8 cellular contexts compared by ENCODE assay signal in genomic region chr19:17762505-17763229, GRCh38. TPM values are rescaled to one million over a fixed set of nuclear protein-coding genes. Genes with fewer than 3 reads are reported as not detected.
DNase-seq lines count a peak whose midpoint lies in the region; ATAC-seq lines count a peak whose summit lies in the region.

No MANE protein-coding gene starts in this region.

- H3K9me3 ChIP-seq in SJSA1 (replicated peaks) = no peaks in the 10 kb centered on the region

- DNase-seq in AG08396 (ENCODE audit: low spot score) (peak; percentile 58), HCEC 1CT (peak; percentile 65), SJSA1 (ENCODE audit: low read depth in 1 of 2, low spot score in 2 of 2) (peak; percentile 28 to 65), globus pallidus (ENCODE audit: low spot score) (peak; percentile 72), NCI-H1092 treated with DMSO at 0.1 percent for 48 hours (lab: John Stamatoyannopoulos, UW) (no peak)
- DNase-seq in stimulated activated CD4-positive, alpha-beta T cell treated with anti-CD3 and anti-CD28 coated beads, Interleukin-4, amount 100 ng/mL, for 1 hour = no peak

- H3K36me3 ChIP-seq in SJSA1 = no peaks in the 10 kb centered on the region

- peaks cover 7% of the 10 kb centered on the region for H3K4me1 ChIP-seq in SJSA1 (replicated peaks)

- H3K4me3 ChIP-seq in SJSA1 = no peak overlapping the region

- ATAC-seq in GM21619 (IDR thresholded peaks at IDR 0.05; ENCODE audit: unreplicated experiment) = no peak
- no peak for ATAC-seq in HG03139 (IDR thresholded peaks at IDR 0.05; ENCODE audit: unreplicated experiment)

- no peaks in the 10 kb centered on the region for H3K27me3 ChIP-seq in SJSA1 (replicated peaks)

- H3K27ac ChIP-seq in SJSA1 = no peak overlapping the region

RNA-seq across cellular contexts. Expression of gene FCHO1, which starts 11.4 kb away (rescaled TPM):
- 0.63 TPM in 1 of 2 replicates, not detected in the other for total RNA-seq in SJSA1 (2014; rRNA removed; shearing (Covaris generic))

RNA-seq across cellular contexts. Expression of gene B3GNT3, which starts 32.3 kb away (rescaled TPM):
- not detected in 2 replicates for total RNA-seq in SJSA1 (2014; rRNA removed; shearing (Covaris generic))

RNA-seq across cellular contexts. Expression of gene MAP1S, which starts 43.4 kb away (rescaled TPM):
- 8.1 and 9.0 TPM in 2 replicates for total RNA-seq in SJSA1 (2014; rRNA removed; shearing (Covaris generic))

RNA-seq across cellular contexts. Expression of gene INSL3, which starts 58.7 kb away (rescaled TPM):
- not detected in 2 replicates for total RNA-seq in SJSA1 (2014; rRNA removed; shearing (Covaris generic))

Comparison
In these comparisons a context has a peak if more than half of its experiments do, and no peak if none do; other contexts are left out.
1. DNase-seq: peak in AG08396 (single experiment), HCEC 1CT (single experiment), SJSA1 (2 of 2) and globus pallidus (single experiment); none in NCI-H1092 treated with DMSO at 0.1 percent for 48 hours (single experiment) and stimulated activated CD4-positive, alpha-beta T cell treated with anti-CD3 and anti-CD28 coated beads, Interleukin-4, amount 100 ng/mL, for 1 hour (single experiment).